Comparison of ENCODE assay signal across 26 cellular contexts in genomic region chr5:10370931-10371330, GRCh38. TPM values are rescaled to one million over a fixed set of nuclear protein-coding genes. Genes with fewer than 3 reads are reported as not detected.
DNase-seq lines count a peak whose midpoint lies in the region; ATAC-seq and TF ChIP-seq lines count a peak whose summit lies in the region.
"Had no signal": no experiment of that assay in that cellular context is flagged by ENCODE, and none has a peak within 500 bp of the region (broad histone marks: within the 10 kb centered on the region; RNA-seq: fewer than 3 reads in every experiment).

No MANE protein-coding gene starts in this region.

- peaks cover 78% of the 10 kb centered on the region for H3K4me1 Mint-ChIP-seq in activated naive CD8-positive, alpha-beta T cell (ENCODE audit: low read depth)
- H3K4me1 Mint-ChIP-seq in activated naive CD8-positive, alpha-beta T cell treated with anti-CD3 and anti-CD28 coated beads, Interleukin-2, amount 50 U/mL, for 24 hours, result peaks cover 79% of the 10 kb centered on the region
- peaks cover 84% of the 10 kb centered on the region for H3K4me1 Mint-ChIP-seq in brain
- peaks cover 71% of the 10 kb centered on the region for H3K4me1 Mint-ChIP-seq in stimulated activated memory B cell treated with anti-CD40 and anti-IgM and Interleukin-4, amounts not matched to agents 10 μg/mL and 1 μg/mL and 100 μg/mL, for 72 hours

- peak overlapping the region; percentile 11 for H3K4me3 Mint-ChIP-seq in activated naive CD8-positive, alpha-beta T cell
- no peak overlapping the region for H3K4me3 Mint-ChIP-seq in activated naive CD8-positive, alpha-beta T cell treated with anti-CD3 and anti-CD28 coated beads, Interleukin-2, amount 50 U/mL, for 24 hours
- peak overlapping the region in 2 of 5 experiments; percentile 5 to 26 for H3K4me3 Mint-ChIP-seq in brain
- H3K4me3 Mint-ChIP-seq in stimulated activated memory B cell treated with anti-CD40 and anti-IgM and Interleukin-4, amounts not matched to agents 10 μg/mL and 1 μg/mL and 100 μg/mL, for 72 hours, result no peak overlapping the region
- H3K4me3 Mint-ChIP-seq: immature natural killer cell had no signal

- TF ChIP-seq CTCF in HEK293 (tag by site-specific recombination; IDR thresholded peaks at IDR 0.05), result no peak
- no peak for TF ChIP-seq CTCF in brain (conservative IDR thresholded peaks at IDR 0.05)

- H3K4me1 ChIP-seq in HEK293 (ENCODE audit: control insufficient read depth, insufficient read depth, low read length), result peaks cover 10% of the 10 kb centered on the region

- H3K4me3 ChIP-seq in HEK293 (ENCODE audit: low read depth, low read length), result no peak overlapping the region
- H3K4me3 ChIP-seq: Peyer's patch had no signal

- no peaks in the 10 kb centered on the region for H3K27me3 Mint-ChIP-seq in activated naive CD8-positive, alpha-beta T cell
- H3K27me3 Mint-ChIP-seq in activated naive CD8-positive, alpha-beta T cell treated with anti-CD3 and anti-CD28 coated beads, Interleukin-2, amount 50 U/mL, for 24 hours, result no peaks in the 10 kb centered on the region
- no peaks in the 10 kb centered on the region for H3K27me3 Mint-ChIP-seq in brain
- H3K27me3 Mint-ChIP-seq in stimulated activated memory B cell treated with anti-CD40 and anti-IgM and Interleukin-4, amounts not matched to agents 10 μg/mL and 1 μg/mL and 100 μg/mL, for 72 hours, result no peaks in the 10 kb centered on the region

- no peak overlapping the region for H3K27ac ChIP-seq in HEK293 (ENCODE audit: extremely low read depth, low read depth, low read length)
- H3K27ac ChIP-seq: Peyer's patch, WERI-Rb-1 had no signal

- ATAC-seq in activated naive CD8-positive, alpha-beta T cell treated with anti-CD3 and anti-CD28 coated beads, Interleukin-2, amount 50 U/mL, for 24 hours, result no peak
- ATAC-seq in stimulated activated memory B cell treated with anti-CD40 and anti-IgM and Interleukin-4, amounts not matched to agents 10 μg/mL and 1 μg/mL and 100 μg/mL, for 72 hours, result no peak
- ATAC-seq in HG02798 (IDR thresholded peaks at IDR 0.05; ENCODE audit: poor library complexity, unreplicated experiment) (no peak), GM18520 (IDR thresholded peaks at IDR 0.05; ENCODE audit: unreplicated experiment) (no peak)
- ATAC-seq: left colon had no signal

- H3K36me3 ChIP-seq in HEK293 (ENCODE audit: control insufficient read depth in 2 of 2, insufficient read depth in 1 of 2, low read length in 2 of 2), result no peaks in the 10 kb centered on the region; a peak in 1 of 3 replicates
- H3K36me3 ChIP-seq: Peyer's patch, WERI-Rb-1 had no signal

- POLR2A ChIA-PET in HEK293 (lab: Yijun Ruan, JAX), result interaction anchor here (2.1 kb wide), 1 partner anchor 18 kb away, joined by 5 read pairs; the partner anchor contains the start of gene MARCHF6

- H3K36me3 Mint-ChIP-seq in activated naive CD8-positive, alpha-beta T cell, result peaks cover 6% of the 10 kb centered on the region
- peaks cover 20% of the 10 kb centered on the region for H3K36me3 Mint-ChIP-seq in activated naive CD8-positive, alpha-beta T cell treated with anti-CD3 and anti-CD28 coated beads, Interleukin-2, amount 50 U/mL, for 24 hours (ENCODE audit: low read depth)
- peaks cover 61% of the 10 kb centered on the region for H3K36me3 Mint-ChIP-seq in brain
- peaks cover 20% of the 10 kb centered on the region for H3K36me3 Mint-ChIP-seq in stimulated activated memory B cell treated with anti-CD40 and anti-IgM and Interleukin-4, amounts not matched to agents 10 μg/mL and 1 μg/mL and 100 μg/mL, for 72 hours

- DNase-seq in activated naive CD8-positive, alpha-beta T cell treated with anti-CD3 and anti-CD28 coated beads, Interleukin-2, amount 50 U/mL, for 24 hours, result no peak
- no peak for DNase-seq in DMS79 (lab: John Stamatoyannopoulos, UW)
- DNase-seq: ACHN; activated CD4-positive, alpha-beta T cell treated with anti-CD3 and anti-CD28 coated beads, Interleukin-2, amount 50 U/mL, for 1 hour; cerebellar nuclear complex; EL; GOT3; hypothalamus; immature natural killer cell; IMR-90; left colon; NCI-H1092 treated with DMSO at 0.1 percent for 48 hours; NCI-H187; NCI-H2171 treated with DMSO at 0.1 percent for 48 hours; NCI-H524; Peyer's patch; SIG-M5; T-helper 9 cell; trophoblast cell; WERI-Rb-1 had no signal

- H3K9me3 ChIP-seq in HEK293 (ENCODE audit: control insufficient read depth, insufficient read depth, low read depth, low read length), result no peaks in the 10 kb centered on the region
- H3K9me3 ChIP-seq: Peyer's patch had no signal

- H3K9me3 Mint-ChIP-seq in activated naive CD8-positive, alpha-beta T cell (ENCODE audit: low read depth), result no peaks in the 10 kb centered on the region
- H3K9me3 Mint-ChIP-seq in activated naive CD8-positive, alpha-beta T cell treated with anti-CD3 and anti-CD28 coated beads, Interleukin-2, amount 50 U/mL, for 24 hours, result no peaks in the 10 kb centered on the region
- peaks cover 0 to 9% (median 4%) of the 10 kb centered on the region in 5 experiments for H3K9me3 Mint-ChIP-seq in brain
- H3K9me3 Mint-ChIP-seq in stimulated activated memory B cell treated with anti-CD40 and anti-IgM and Interleukin-4, amounts not matched to agents 10 μg/mL and 1 μg/mL and 100 μg/mL, for 72 hours, result peaks cover 3% of the 10 kb centered on the region
- H3K9me3 Mint-ChIP-seq: immature natural killer cell had no signal

- H3K27ac Mint-ChIP-seq in activated naive CD8-positive, alpha-beta T cell, result peak overlapping the region; percentile 31
- no peak overlapping the region for H3K27ac Mint-ChIP-seq in activated naive CD8-positive, alpha-beta T cell treated with anti-CD3 and anti-CD28 coated beads, Interleukin-2, amount 50 U/mL, for 24 hours
- peak overlapping the region in 4 of 5 experiments; percentile 32 to 92 (median 62) for H3K27ac Mint-ChIP-seq in brain
- H3K27ac Mint-ChIP-seq in stimulated activated memory B cell treated with anti-CD40 and anti-IgM and Interleukin-4, amounts not matched to agents 10 μg/mL and 1 μg/mL and 100 μg/mL, for 72 hours, result peak overlapping the region; percentile 13

- CTCF ChIA-PET in HEK293 (lab: Yijun Ruan, JAX), result interaction anchor here (0.6 to 2.1 kb wide), 3 partner anchors 13 to 476 kb away, joined by 3 to 12 read pairs (median 4); no protein-coding TSS in a partner anchor

TF ChIP-seq in HEK293, 187 proteins besides CTCF, POLR2A, EP300 and RAD21:
- TF ChIP-seq ZNF324 (tag by site-specific recombination; IDR thresholded peaks at IDR 0.05) (no peak), ZNF677 (tag by site-specific recombination; IDR thresholded peaks at IDR 0.05) (peak; percentile 96)
TF ChIP-seq in HEK293: peak in this region for 1.

RNA-seq across cellular contexts. Expression of gene MARCHF6, which starts 17.4 kb away (rescaled TPM):
- polyA plus RNA-seq in brain (ENCODE audit: insufficient read depth, low read depth, low replicate concordance), result 160 TPM
